2 cellular contexts compared by ENCODE assay signal in genomic region chr10:96317067-96317833, GRCh38.
TF ChIP-seq lines count a peak whose summit lies in the region.

No MANE protein-coding gene starts in this region.

TF ChIP-seq in GM23338, 12 proteins besides CTCF, POLR2A, EP300 and RAD21:
- TF ChIP-seq ZNF462 (CRISPR knock-in tag; IDR thresholded peaks at IDR 0.05) = no peak
- TF ChIP-seq ETS1 (IDR thresholded peaks at IDR 0.05) = no peak
- no peak for TF ChIP-seq CREB1 (CRISPR knock-in tag; IDR thresholded peaks at IDR 0.05; ENCODE audit: low read depth)
- no peak for TF ChIP-seq STAT1 (IDR thresholded peaks at IDR 0.05; ENCODE audit: unreplicated experiment)

TF ChIP-seq in H1, 55 proteins besides CTCF, POLR2A, EP300 and RAD21:
- TF ChIP-seq KDM1A (IDR thresholded peaks at IDR 0.05; ENCODE audit: borderline replicate concordance, low read length) (peak; percentile 89; the same call in 1 of the 2 replicates), CHD7 (IDR thresholded peaks at IDR 0.05; ENCODE audit: insufficient replicate concordance, low read length) (no peak), HDAC2 (IDR thresholded peaks at IDR 0.05; ENCODE audit: borderline replicate concordance in 1 of 2, low read depth in 2 of 2, low read length in 2 of 2) (peak in 1 of 2 experiments; percentile 85; a peak in 1 of 4 replicates), BACH1 (IDR thresholded peaks at IDR 0.05; ENCODE audit: low read length) (no peak)
TF ChIP-seq in H1: peak in this region for 2.
